Comparison of ENCODE assay signal across 12 cellular contexts in the genomic region with DNA sequence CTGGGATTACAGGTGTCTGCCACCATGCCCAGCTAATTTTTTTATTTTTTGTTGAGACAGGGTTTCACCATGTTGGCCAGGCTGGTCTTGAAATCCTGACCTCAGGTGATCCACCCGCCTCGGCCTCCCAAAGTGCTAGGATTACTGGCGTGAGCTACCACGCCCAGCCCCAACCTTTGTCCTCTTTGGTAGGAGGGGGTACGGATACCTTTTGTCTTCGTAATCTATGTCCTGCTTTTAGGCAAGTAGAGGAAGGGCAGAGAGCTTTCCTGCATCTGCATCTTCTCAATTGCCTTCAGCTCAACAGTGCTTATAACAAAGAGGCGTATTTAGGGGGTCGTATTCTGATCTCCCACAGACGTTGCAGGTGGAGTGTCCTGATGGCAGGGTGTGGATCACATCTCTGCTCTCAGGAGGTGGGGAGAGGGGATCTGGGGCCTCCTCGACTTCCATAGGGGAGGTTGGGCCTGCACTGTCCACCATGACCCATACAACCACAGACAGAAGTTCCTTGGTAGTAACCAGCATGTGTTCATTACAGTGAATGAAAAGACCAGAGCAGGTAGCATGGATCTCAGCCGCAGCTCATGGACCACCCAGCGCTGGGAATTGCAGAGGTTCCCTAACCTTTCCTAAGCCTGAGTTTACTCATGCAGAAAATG. TPM values are rescaled to one million over a fixed set of nuclear protein-coding genes. Genes with fewer than 3 reads are reported as not detected.
DNase-seq lines count a peak whose midpoint lies in the region; ATAC-seq and TF ChIP-seq lines count a peak whose summit lies in the region.
"Had no signal": no experiment of that assay in that cellular context is flagged by ENCODE, and none has a peak within 500 bp of the region (broad histone marks: within the 10 kb centered on the region; RNA-seq: fewer than 3 reads in every experiment).

No MANE protein-coding gene starts in this region.

- no peak for TF ChIP-seq EP300 in esophagus muscularis mucosa (IDR thresholded peaks at IDR 0.05)

- H3K4me3 ChIP-seq in heart left ventricle (no peak overlapping the region), right atrium auricular region (no peak overlapping the region), esophagus muscularis mucosa (no peak overlapping the region)
- H3K4me3 ChIP-seq: lung, sigmoid colon had no signal

- H3K36me3 ChIP-seq in heart left ventricle = no peaks in the 10 kb centered on the region
- H3K36me3 ChIP-seq in right atrium auricular region = no peaks in the 10 kb centered on the region
- no peaks in the 10 kb centered on the region for H3K36me3 ChIP-seq in esophagus muscularis mucosa
- H3K36me3 ChIP-seq: sigmoid colon had no signal

- peak overlapping the region in 5 of 12 donors; percentile 25 to 81 (median 51) for H3K27ac ChIP-seq in heart left ventricle
- no peak overlapping the region for H3K27ac ChIP-seq in right atrium auricular region
- peak overlapping the region in 2 of 4 donors; percentile 10 to 35 for H3K27ac ChIP-seq in esophagus muscularis mucosa (replicated peaks in 1 of 4)

- H3K9me3 ChIP-seq in heart left ventricle (no peaks in the 10 kb centered on the region), right atrium auricular region (no peaks in the 10 kb centered on the region), esophagus muscularis mucosa (no peaks in the 10 kb centered on the region)
- H3K9me3 ChIP-seq: sigmoid colon had no signal

- H3K4me3 Mint-ChIP-seq in activated T-helper 17 cell treated with anti-CD3 and anti-CD28 coated beads, Interleukin-2, amount 50 U/mL, for 72 hours = peak overlapping the region; percentile 43
- H3K4me3 Mint-ChIP-seq in mesothelial cell of epicardium = no peak overlapping the region
- H3K4me3 Mint-ChIP-seq: activated T-cell treated with anti-CD3 and anti-CD28 coated beads, Interleukin-2, amount 50 U/mL, for 4 hours had no signal

- no peaks in the 10 kb centered on the region for H3K36me3 Mint-ChIP-seq in activated T-helper 17 cell treated with anti-CD3 and anti-CD28 coated beads, Interleukin-2, amount 50 U/mL, for 72 hours (ENCODE audit: low read depth)
- H3K36me3 Mint-ChIP-seq in mesothelial cell of epicardium = no peaks in the 10 kb centered on the region

- no peak for TF ChIP-seq POLR2A in heart left ventricle (IDR thresholded peaks at IDR 0.05)
- no peak for TF ChIP-seq POLR2A in esophagus muscularis mucosa (IDR thresholded peaks at IDR 0.05; ENCODE audit: low read depth)

- H3K27me3 ChIP-seq in heart left ventricle = no peaks in the 10 kb centered on the region
- no peaks in the 10 kb centered on the region for H3K27me3 ChIP-seq in right atrium auricular region
- H3K27me3 ChIP-seq in esophagus muscularis mucosa = peaks cover 0 to 3% (median 0%) of the 10 kb centered on the region in 4 donors
- H3K27me3 ChIP-seq: sigmoid colon had no signal

- H3K4me1 Mint-ChIP-seq in activated T-helper 17 cell treated with anti-CD3 and anti-CD28 coated beads, Interleukin-2, amount 50 U/mL, for 72 hours = peaks cover 12% of the 10 kb centered on the region
- peaks cover 30% of the 10 kb centered on the region for H3K4me1 Mint-ChIP-seq in mesothelial cell of epicardium

- no peak for TF ChIP-seq CTCF in heart left ventricle (IDR thresholded peaks at IDR 0.05)
- TF ChIP-seq CTCF in right atrium auricular region (IDR thresholded peaks at IDR 0.05) = no peak
- TF ChIP-seq CTCF in mesothelial cell of epicardium (IDR thresholded peaks at IDR 0.05; ENCODE audit: unreplicated experiment) = no peak
- no peak for TF ChIP-seq CTCF in esophagus muscularis mucosa (IDR thresholded peaks at IDR 0.05)

- 94 to 95% (median 94%) methylated on average over 12 of the region's 12 CpGs for WGBS in heart left ventricle, 4 donors
- 89% methylated on average over 9 of the region's 12 CpGs for WGBS in esophagus muscularis mucosa

- H3K9me3 Mint-ChIP-seq in activated T-helper 17 cell treated with anti-CD3 and anti-CD28 coated beads, Interleukin-2, amount 50 U/mL, for 72 hours = no peaks in the 10 kb centered on the region
- no peaks in the 10 kb centered on the region for H3K9me3 Mint-ChIP-seq in mesothelial cell of epicardium
- H3K9me3 Mint-ChIP-seq: activated T-cell treated with anti-CD3 and anti-CD28 coated beads, Interleukin-2, amount 50 U/mL, for 4 hours had no signal

- ATAC-seq in heart left ventricle = peak in 3 of 4 donors; percentile 6 to 33 (median 8)
- ATAC-seq in activated T-helper 17 cell treated with anti-CD3 and anti-CD28 coated beads, Interleukin-2, amount 50 U/mL, for 72 hours (replicated peaks) = no peak
- ATAC-seq in GM19328 (IDR thresholded peaks at IDR 0.05; ENCODE audit: unreplicated experiment) = no peak

- intact Hi-C loops in heart left ventricle (cut with DNase I) (no loop called here), esophagus muscularis mucosa (cut with DNase I) (no loop called here)

- H3K27me3 Mint-ChIP-seq in activated T-helper 17 cell treated with anti-CD3 and anti-CD28 coated beads, Interleukin-2, amount 50 U/mL, for 72 hours = no peaks in the 10 kb centered on the region
- H3K27me3 Mint-ChIP-seq in mesothelial cell of epicardium (ENCODE audit: low read depth) = no peaks in the 10 kb centered on the region

- no peak for DNase-seq in heart left ventricle
- no peak for DNase-seq in right atrium auricular region (ENCODE audit: low spot score)
- DNase-seq in mesothelial cell of epicardium (ENCODE audit: low spot score in 2 of 2, unreplicated experiment in 2 of 2) = no peak
- DNase-seq in stimulated activated CD4-positive, alpha-beta T cell treated with anti-CD3 and anti-CD28 coated beads, Interleukin-2, amount 100 ng/mL, for 48 hours = no peak
- no peak for DNase-seq in esophagus muscularis mucosa (ENCODE audit: extremely low spot score)
- no peak for DNase-seq in GM19240 (ENCODE audit: insufficient read length, low spot score)
- DNase-seq: activated T-cell treated with anti-CD3 and anti-CD28 coated beads, Interleukin-2, amount 50 U/mL, for 4 hours; cerebellar nuclear complex; sigmoid colon had no signal

- no peak overlapping the region for H3K27ac Mint-ChIP-seq in activated T-helper 17 cell treated with anti-CD3 and anti-CD28 coated beads, Interleukin-2, amount 50 U/mL, for 72 hours
- peak overlapping the region; percentile 83 for H3K27ac Mint-ChIP-seq in mesothelial cell of epicardium

- peaks cover 0 to 49% (median 5%) of the 10 kb centered on the region in 12 donors for H3K4me1 ChIP-seq in heart left ventricle
- H3K4me1 ChIP-seq in right atrium auricular region = peaks cover 0 to 22% of the 10 kb centered on the region in 2 donors
- peaks cover 10 to 13% (median 12%) of the 10 kb centered on the region in 4 donors for H3K4me1 ChIP-seq in esophagus muscularis mucosa

RNA-seq across cellular contexts. Expression of a gene that starts 21.4 kb away (rescaled TPM):
- total RNA-seq in heart left ventricle = 10 to 100 TPM in 1 of 9 donors, 1 to 10 TPM in 8; 5.7 to 10.5 (median 6.9) TPM
- 1 to 10 TPM; 6.8 to 7.0 TPM for polyA plus RNA-seq in heart left ventricle
- total RNA-seq in right atrium auricular region = 10 to 100 TPM in 1 of 2 donors, 1 to 10 TPM in 1; 9.5 to 10.6 TPM
- 1 to 10 TPM; 4.9 to 5.2 TPM for total RNA-seq in activated T-helper 17 cell treated with anti-CD3 and anti-CD28 coated beads, Interleukin-2, amount 50 U/mL, for 72 hours
- 10.5 to 13.1 TPM (median 11.3 TPM) in 3 replicates for total RNA-seq in mesothelial cell of epicardium
- total RNA-seq in esophagus muscularis mucosa = 10 to 100 TPM; 13.6 to 16.8 (median 15.1) TPM

RNA-seq across cellular contexts. Expression of a gene that starts 36.9 kb away (rescaled TPM):
- 100 to 1,000 TPM; 154 to 274 (median 192) TPM for total RNA-seq in heart left ventricle
- polyA plus RNA-seq in heart left ventricle = 100 to 1,000 TPM; 133 to 257 TPM
- total RNA-seq in right atrium auricular region = 100 to 1,000 TPM; 111 to 181 TPM
- total RNA-seq in activated T-helper 17 cell treated with anti-CD3 and anti-CD28 coated beads, Interleukin-2, amount 50 U/mL, for 72 hours = 10 to 100 TPM; 37.1 to 66.6 TPM
- total RNA-seq in mesothelial cell of epicardium = 63.1 to 69.4 TPM (median 64.4 TPM) in 3 replicates
- 100 to 1,000 TPM; 100 to 138 (median 122) TPM for total RNA-seq in esophagus muscularis mucosa

Comparison
In these comparisons a context has a peak if more than half of its experiments do, and no peak if none do; other contexts are left out.
1. ATAC-seq: peak in heart left ventricle (3 of 4); none in activated T-helper 17 cell treated with anti-CD3 and anti-CD28 coated beads, Interleukin-2, amount 50 U/mL, for 72 hours (single experiment) and GM19328 (single experiment).